Comparison of ENCODE assay signal across 8 cellular contexts in genomic region chr12:115451785-115452736, GRCh38.
DNase-seq lines count a peak whose midpoint lies in the region; ATAC-seq and TF ChIP-seq lines count a peak whose summit lies in the region.

No MANE protein-coding gene starts in this region.

- in situ Hi-C loops in Caki2 (cut with HindIII; ENCODE audit: low pct_unique_long_range_greater_than_20kb, low sequenced_read_pairs): no loop called here

- H3K4me3 Mint-ChIP-seq in activated naive CD4-positive, alpha-beta T cell treated with anti-CD3 and anti-CD28 coated beads for 36 hours: no peak overlapping the region

- peaks cover 8% of the 10 kb centered on the region for H3K4me1 Mint-ChIP-seq in activated naive CD4-positive, alpha-beta T cell treated with anti-CD3 and anti-CD28 coated beads for 36 hours (ENCODE audit: low read depth)

- ATAC-seq in HG03045 (IDR thresholded peaks at IDR 0.05; ENCODE audit: unreplicated experiment): peak; percentile 46
- ATAC-seq in Right ventricle myocardium superior (ENCODE audit: poor library complexity): peak; percentile 75
- ATAC-seq in GM21526 (IDR thresholded peaks at IDR 0.05; ENCODE audit: low FRiP score, unreplicated experiment): no peak

- peak overlapping the region; percentile 74 for H3K4me2 ChIP-seq in SK-N-SH

- H3K9me3 ChIP-seq in SK-N-SH: no peaks in the 10 kb centered on the region
- no peaks in the 10 kb centered on the region for H3K9me3 ChIP-seq in prostate gland

- H3K9me2 ChIP-seq in SK-N-SH: no peaks in the 10 kb centered on the region

- H3K27me3 ChIP-seq in SK-N-SH (ENCODE audit: insufficient read depth) (no peaks in the 10 kb centered on the region), prostate gland (replicated peaks; ENCODE audit: insufficient read depth) (no peaks in the 10 kb centered on the region)

- no peaks in the 10 kb centered on the region for H3K9me3 Mint-ChIP-seq in activated naive CD4-positive, alpha-beta T cell treated with anti-CD3 and anti-CD28 coated beads for 36 hours

- TF ChIP-seq CTCF in SK-N-SH (IDR thresholded peaks at IDR 0.05): no peak
- no peak for TF ChIP-seq CTCF in prostate gland (IDR thresholded peaks at IDR 0.05)

- POLR2A ChIA-PET in SK-N-SH (lab: Yijun Ruan, JAX): interaction anchor here (0.6 to 2.2 kb wide), 2 partner anchors 304 to 768 kb away, joined by 4 to 18 read pairs; partner anchors contain the start of gene TBX3

- H3F3A ChIP-seq in SK-N-SH (replicated peaks; ENCODE audit: insufficient read depth): peaks cover 6% of the 10 kb centered on the region

- peak; percentile 4 for DNase-seq in Caki2 (ENCODE audit: low read depth)
- peak; percentile 88 for DNase-seq in SK-N-SH
- DNase-seq in Right ventricle myocardium superior: peak; percentile 64
- DNase-seq in prostate gland (ENCODE audit: low spot score): no peak
- no peak for DNase-seq in activated naive CD4-positive, alpha-beta T cell treated with anti-CD3 and anti-CD28 coated beads for 36 hours
- DNase-seq in NAMALWA (ENCODE audit: low spot score): no peak

- no peaks in the 10 kb centered on the region for H3K36me3 ChIP-seq in SK-N-SH (replicated peaks in 1 of 2; ENCODE audit: control insufficient read depth in 1 of 2, insufficient read depth in 2 of 2, low read length in 1 of 2)
- no peaks in the 10 kb centered on the region for H3K36me3 ChIP-seq in prostate gland

- H3K9ac ChIP-seq in SK-N-SH: no peak overlapping the region

- WGBS in SK-N-SH (ENCODE audit: low lambda C conversion rate): 30% methylated on average over 24 of the region's 83 CpGs
- 3% methylated on average over 81 of the region's 83 CpGs for WGBS in prostate gland

- H3K4me1 ChIP-seq in SK-N-SH (ENCODE audit: control insufficient read depth in 1 of 2, insufficient read depth in 2 of 2, low read depth in 1 of 2, low read length in 1 of 2) (peaks cover 5 to 44% of the 10 kb centered on the region in 2 experiments; a peak in 2 of 4 replicates), prostate gland (replicated peaks) (no peaks in the 10 kb centered on the region)

- H3K27ac ChIP-seq in SK-N-SH (ENCODE audit: low read depth in 2 of 2, low read length in 1 of 2) (peak overlapping the region in 1 of 2 experiments; percentile 79; a peak in 2 of 4 replicates), prostate gland (no peak overlapping the region)

- CTCF ChIA-PET in SK-N-SH (lab: Yijun Ruan, JAX): interaction anchor here (1.3 to 1.4 kb wide), 4 partner anchors 18 to 768 kb away, joined by 3 to 4 read pairs (median 4); partner anchors contain the start of gene TBX3
- CTCF ChIA-PET in activated naive CD4-positive, alpha-beta T cell treated with anti-CD3 and anti-CD28 coated beads for 36 hours (lab: Charles Lee): no interaction called here

- TF ChIP-seq RAD21 in SK-N-SH (IDR thresholded peaks at IDR 0.05; ENCODE audit: low read length): 0 out of 2 replicates have a peak, but pooled peaks have one; percentile 1

- H3K27ac Mint-ChIP-seq in activated naive CD4-positive, alpha-beta T cell treated with anti-CD3 and anti-CD28 coated beads for 36 hours: no peak overlapping the region

- H2AFZ ChIP-seq in SK-N-SH (ENCODE audit: low read depth): peak overlapping the region; percentile 93; the same call in 1 of the 2 replicates

- no peaks in the 10 kb centered on the region for H3K36me3 Mint-ChIP-seq in activated naive CD4-positive, alpha-beta T cell treated with anti-CD3 and anti-CD28 coated beads for 36 hours (ENCODE audit: low read depth)

- TF ChIP-seq POLR2A in prostate gland (IDR thresholded peaks at IDR 0.05): no peak

- H3K79me2 ChIP-seq in SK-N-SH (ENCODE audit: insufficient read depth): no peaks in the 10 kb centered on the region

- H4K20me1 ChIP-seq in SK-N-SH (ENCODE audit: insufficient read depth): no peaks in the 10 kb centered on the region

- TF ChIP-seq EP300 in SK-N-SH (IDR thresholded peaks at IDR 0.05; ENCODE audit: borderline replicate concordance in 1 of 2, low read depth in 1 of 2, low read length in 1 of 2): peak in 1 of 2 experiments; percentile 64; a peak in 2 of 4 replicates

- H3K27me3 Mint-ChIP-seq in activated naive CD4-positive, alpha-beta T cell treated with anti-CD3 and anti-CD28 coated beads for 36 hours (ENCODE audit: low read depth): peaks cover 29% of the 10 kb centered on the region

- H3K4me3 ChIP-seq in SK-N-SH (ENCODE audit: low read depth in 2 of 2, low read length in 1 of 2) (peak overlapping the region; percentile 47 to 59), prostate gland (peak overlapping the region; percentile 21)

- intact Hi-C loops in Right ventricle myocardium superior (cut with DNase I) (loop anchor here (10.0 kb wide), 1 partner anchor 777 kb away; no protein-coding TSS in a partner anchor), prostate gland (cut with DNase I) (no loop called here)
- intact Hi-C loops in activated naive CD4-positive, alpha-beta T cell treated with anti-CD3 and anti-CD28 coated beads for 36 hours (cut with micrococcal nuclease): no loop called here

TF ChIP-seq in SK-N-SH, 30 proteins besides CTCF, POLR2A, EP300 and RAD21 (continues in another document):
- TF ChIP-seq RXRA (IDR thresholded peaks at IDR 0.05; ENCODE audit: borderline replicate concordance, low read depth) (no peak), PBX3 (IDR thresholded peaks at IDR 0.05) (no peak), POLR2AphosphoS5 (IDR thresholded peaks at IDR 0.05; ENCODE audit: low read depth, low read length) (no peak), TAF1 (IDR thresholded peaks at IDR 0.05; ENCODE audit: borderline replicate concordance, low read depth, low read length) (no peak), SMC3 (IDR thresholded peaks at IDR 0.05; ENCODE audit: low read depth, low read length) (no peak), TCF12 (IDR thresholded peaks at IDR 0.05) (no peak), YY1 (IDR thresholded peaks at IDR 0.05; ENCODE audit: low read depth) (no peak), GABPA (IDR thresholded peaks at IDR 0.05; ENCODE audit: low read depth) (no peak), MAX (IDR thresholded peaks at IDR 0.05; ENCODE audit: low read depth) (no peak), MEF2A (IDR thresholded peaks at IDR 0.05; ENCODE audit: borderline replicate concordance, low read depth) (no peak), ELF1 (IDR thresholded peaks at IDR 0.05) (no peak), EZH2phosphoT487 (IDR thresholded peaks at IDR 0.05; ENCODE audit: borderline replicate concordance, low read depth) (no peak), GATA2 (CRISPR knock-in tag; IDR thresholded peaks at IDR 0.05) (no peak), RFX5 (IDR thresholded peaks at IDR 0.05; ENCODE audit: low read length) (no peak), NRF1 (IDR thresholded peaks at IDR 0.05; ENCODE audit: low read depth, low read length) (peak; percentile 34; the same call in 1 of the 2 replicates), RCOR1 (IDR thresholded peaks at IDR 0.05; ENCODE audit: low read length) (0 out of 2 replicates have a peak, but pooled peaks have one; percentile 26), CHD2 (IDR thresholded peaks at IDR 0.05; ENCODE audit: low read length, partially characterized antibody) (peak; percentile 71), NFIC (IDR thresholded peaks at IDR 0.05; ENCODE audit: borderline replicate concordance) (no peak), ZBTB33 (IDR thresholded peaks at IDR 0.05; ENCODE audit: borderline replicate concordance, low read depth) (no peak), TEAD4 (IDR thresholded peaks at IDR 0.05; ENCODE audit: borderline replicate concordance, insufficient read depth) (no peak)

Comparison
In these comparisons a context has a peak if more than half of its experiments do, and no peak if none do; other contexts are left out.
1. DNase-seq: peak in Caki2 (single experiment), SK-N-SH (single experiment) and Right ventricle myocardium superior (single experiment); none in prostate gland (single experiment), activated naive CD4-positive, alpha-beta T cell treated with anti-CD3 and anti-CD28 coated beads for 36 hours (single experiment) and NAMALWA (single experiment).